8 cellular contexts compared by ENCODE assay signal in the genomic region with DNA sequence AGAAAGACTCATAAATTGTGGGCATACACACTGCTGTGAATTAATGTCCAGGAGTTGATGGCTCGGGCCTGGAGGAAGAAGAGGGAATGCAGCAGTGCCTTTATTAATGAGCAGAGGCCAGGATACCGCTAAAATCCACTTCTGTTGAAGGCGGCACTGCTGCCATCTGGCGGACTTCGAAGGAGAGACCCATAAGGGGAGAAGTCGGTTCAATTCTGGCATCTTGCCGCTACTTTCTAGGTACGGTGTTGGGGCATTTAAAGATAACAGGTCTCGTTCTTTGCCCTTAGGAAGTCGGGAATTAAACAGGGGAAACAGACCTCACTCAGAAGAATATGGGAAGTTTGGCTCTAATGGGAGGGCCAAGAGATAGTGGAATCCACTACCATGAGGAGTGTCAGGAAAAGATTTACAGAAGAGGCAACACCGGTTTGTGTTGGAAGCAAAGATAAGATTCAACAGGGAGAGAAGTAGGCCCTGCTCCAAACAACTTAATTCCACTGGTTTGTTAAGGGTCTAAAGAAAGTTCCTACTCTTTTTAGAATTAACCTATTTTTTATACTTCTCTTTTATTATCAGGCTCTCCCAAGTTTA.
DNase-seq lines count a peak whose midpoint lies in the region; ATAC-seq and TF ChIP-seq lines count a peak whose summit lies in the region.

No MANE protein-coding gene starts in this region.

- peak overlapping the region; percentile 58 for H3K4me2 ChIP-seq in OCI-LY3 (ENCODE audit: low read length)

- no peaks in the 10 kb centered on the region for H3K27me3 ChIP-seq in OCI-LY3 (ENCODE audit: low read depth, low read length)
- H3K27me3 ChIP-seq in adrenal gland: no peaks in the 10 kb centered on the region

- H3K9me3 ChIP-seq in OCI-LY3 (ENCODE audit: insufficient read depth, low read length): no peaks in the 10 kb centered on the region
- H3K9me3 ChIP-seq in adrenal gland (replicated peaks in 1 of 3): no peaks in the 10 kb centered on the region

- DNase-seq in EH (ENCODE audit: low read depth): peak; percentile 69
- DNase-seq in adrenal gland: peak; percentile 54 to 83 (median 73)
- peak; percentile 62 for DNase-seq in iPS-NIHi11 (ENCODE audit: low spot score)
- peak; percentile 41 for DNase-seq in stimulated activated CD4-positive, alpha-beta T cell treated with anti-CD3 and anti-CD28 coated beads, Interleukin-4, amount 100 ng/mL, for 1 hour
- no peak for DNase-seq in mesenteric fat pad (ENCODE audit: low spot score)

- no peak overlapping the region for H2AFZ ChIP-seq in OCI-LY3 (ENCODE audit: low read depth, low read length)

- H4K20me1 ChIP-seq in OCI-LY3 (ENCODE audit: insufficient read depth, low read length): no peaks in the 10 kb centered on the region

- H3K9ac ChIP-seq in OCI-LY3 (ENCODE audit: low read length): no peak overlapping the region

- intact Hi-C loops in adrenal gland (cut with DNase I): loop anchor here in 1 of 2 donors (10.0 kb wide), 2 partner anchors 127 to 237 kb away; no protein-coding TSS in a partner anchor

- H3K79me2 ChIP-seq in OCI-LY3 (ENCODE audit: low read length): no peaks in the 10 kb centered on the region

- 5 to 18% (median 12%) methylated on average over 11 of the region's 11 CpGs for WGBS in adrenal gland, 4 donors

- TF ChIP-seq CTCF in OCI-LY3 (IDR thresholded peaks at IDR 0.05; ENCODE audit: low read depth, low read length) (peak; percentile 78), adrenal gland (IDR thresholded peaks at IDR 0.05) (peak; percentile 32 to 64 (median 59))

- no peaks in the 10 kb centered on the region for H3K36me3 ChIP-seq in OCI-LY3 (replicated peaks; ENCODE audit: low read depth, low read length)
- H3K36me3 ChIP-seq in adrenal gland (replicated peaks in 1 of 2): no peaks in the 10 kb centered on the region

- ATAC-seq in GM19395 (IDR thresholded peaks at IDR 0.05; ENCODE audit: unreplicated experiment): peak; percentile 92
- peak; percentile 77 for ATAC-seq in HG03457 (IDR thresholded peaks at IDR 0.05; ENCODE audit: unreplicated experiment)

- H3K27ac ChIP-seq in OCI-LY3 (ENCODE audit: low read length) (no peak overlapping the region), adrenal gland (no peak overlapping the region)

- H3K4me3 ChIP-seq in OCI-LY3 (ENCODE audit: low read length): peak overlapping the region; percentile 13
- no peak overlapping the region for H3K4me3 ChIP-seq in adrenal gland

- TF ChIP-seq POLR2A in adrenal gland (IDR thresholded peaks at IDR 0.05): no peak

- H3K4me1 ChIP-seq in OCI-LY3 (ENCODE audit: low read length) (no peaks in the 10 kb centered on the region), adrenal gland (replicated peaks in 1 of 2) (no peaks in the 10 kb centered on the region)
